Comparison of ENCODE assay signal across 8 cellular contexts in the genomic region with DNA sequence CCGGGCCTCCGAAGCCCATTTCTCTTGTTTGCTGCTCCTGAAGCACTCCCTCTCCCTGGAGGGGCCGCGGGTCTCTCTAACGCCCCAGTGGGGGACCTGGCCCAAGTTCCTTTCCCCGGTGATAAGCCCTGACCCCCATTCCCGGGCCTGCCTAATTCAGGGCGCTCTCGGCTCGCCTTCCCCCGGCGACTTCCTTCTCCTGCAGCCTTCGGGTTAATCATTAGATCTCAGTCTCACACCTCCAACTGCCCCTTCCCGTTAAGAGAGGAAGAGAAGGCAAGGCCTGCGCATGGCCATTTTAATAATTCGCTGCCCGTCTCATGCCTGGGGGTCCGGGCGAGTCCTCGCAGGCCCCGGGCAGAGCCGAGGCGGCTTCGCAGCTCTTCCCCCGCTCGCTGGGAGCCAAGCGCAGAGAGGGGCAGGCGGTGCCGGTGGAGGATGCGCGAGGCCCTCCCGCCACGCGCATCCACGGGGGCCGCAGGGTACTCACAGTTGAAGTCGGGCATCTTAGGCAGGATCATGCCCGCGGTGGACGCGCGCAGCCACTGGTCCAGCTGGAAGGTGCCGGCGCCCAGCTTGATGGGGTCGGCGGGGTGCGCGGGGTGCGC. TPM values are rescaled to one million over a fixed set of nuclear protein-coding genes. Genes with fewer than 3 reads are reported as not detected.
DNase-seq lines count a peak whose midpoint lies in the region; ATAC-seq, FAIRE-seq and TF ChIP-seq lines count a peak whose summit lies in the region.

No MANE protein-coding gene starts in this region.

- intact Hi-C loops in pancreas (cut with DNase I) (loop anchor here in 1 of 3 donors (10.0 kb wide), 1 partner anchor 126 kb away; a partner anchor contains a TSS), thyroid gland (cut with DNase I) (no loop called here)

- no peaks in the 10 kb centered on the region for H3K9me3 ChIP-seq in pancreas
- H3K9me3 ChIP-seq in thyroid gland, result no peaks in the 10 kb centered on the region

- H3K36me3 Mint-ChIP-seq in activated CD8-positive, alpha-beta T cell treated with anti-CD3 and anti-CD28 coated beads, Interleukin-2, amount 10 ng/mL, durations not matched to agents 7 days and 5 days (ENCODE audit: low read depth), result no peaks in the 10 kb centered on the region

- H3K27ac Mint-ChIP-seq in activated CD8-positive, alpha-beta T cell treated with anti-CD3 and anti-CD28 coated beads, Interleukin-2, amount 10 ng/mL, durations not matched to agents 7 days and 5 days, result no peak overlapping the region

- DNase-seq in NCI-H1417 (lab: John Stamatoyannopoulos, UW), result peak; percentile 30 to 84 (median 79)
- DNase-seq in NCI-H1417 treated with DMSO at 0.1 percent for 48 hours (lab: John Stamatoyannopoulos, UW), result no peak
- DNase-seq in activated CD8-positive, alpha-beta T cell treated with anti-CD3 and anti-CD28 coated beads, Interleukin-2, amount 10 ng/mL, durations not matched to agents 7 days and 5 days, result no peak
- DNase-seq in pancreas, result peak in 3 of 6 donors; percentile 55 to 82 (median 62)
- DNase-seq in H4 (ENCODE audit: low spot score), result no peak
- DNase-seq in GM19240 (ENCODE audit: insufficient read length, low spot score), result no peak
- no peak for DNase-seq in thyroid gland

- no peak for TF ChIP-seq POLR2A in thyroid gland (IDR thresholded peaks at IDR 0.05)

- H3K4me3 ChIP-seq in pancreas (peak overlapping the region; percentile 37 to 84 (median 64)), thyroid gland (replicated peaks in 1 of 3) (no peak overlapping the region)

- no peaks in the 10 kb centered on the region for H3K36me3 ChIP-seq in pancreas
- no peaks in the 10 kb centered on the region for H3K36me3 ChIP-seq in thyroid gland

- H3K27me3 ChIP-seq in pancreas (no peaks in the 10 kb centered on the region), thyroid gland (peaks cover 34% of the 10 kb centered on the region)

- H3K4me1 Mint-ChIP-seq in activated CD8-positive, alpha-beta T cell treated with anti-CD3 and anti-CD28 coated beads, Interleukin-2, amount 10 ng/mL, durations not matched to agents 7 days and 5 days (ENCODE audit: low read depth), result peaks cover 20% of the 10 kb centered on the region

- H3K4me3 Mint-ChIP-seq in activated CD8-positive, alpha-beta T cell treated with anti-CD3 and anti-CD28 coated beads, Interleukin-2, amount 10 ng/mL, durations not matched to agents 7 days and 5 days, result peak overlapping the region; percentile 18

- CTCF ChIA-PET in activated CD8-positive, alpha-beta T cell treated with anti-CD3 and anti-CD28 coated beads, Interleukin-2, amount 10 ng/mL, durations not matched to agents 7 days and 5 days (lab: Charles Lee), result no interaction called here

- TF ChIP-seq CTCF in pancreas (IDR thresholded peaks at IDR 0.05), result no peak
- no peak for TF ChIP-seq CTCF in thyroid gland (IDR thresholded peaks at IDR 0.05)

- H3K4me1 ChIP-seq in pancreas, result peaks cover 0 to 18% (median 0%) of the 10 kb centered on the region in 3 donors
- H3K4me1 ChIP-seq in thyroid gland, result peaks cover 12 to 36% of the 10 kb centered on the region in 2 donors

- peak; percentile 35 for ATAC-seq in HG02981 (IDR thresholded peaks at IDR 0.05; ENCODE audit: unreplicated experiment)
- ATAC-seq in activated CD8-positive, alpha-beta T cell treated with anti-CD3 and anti-CD28 coated beads, Interleukin-2, amount 10 ng/mL, durations not matched to agents 7 days and 5 days, result no peak
- ATAC-seq in pancreas, result peak in 3 of 4 donors; percentile 52 to 56 (median 55)

- FAIRE-seq in pancreas (lab: Jason Lieb, UNC), result no peak

- peaks cover 79% of the 10 kb centered on the region for H3K27me3 Mint-ChIP-seq in activated CD8-positive, alpha-beta T cell treated with anti-CD3 and anti-CD28 coated beads, Interleukin-2, amount 10 ng/mL, durations not matched to agents 7 days and 5 days (ENCODE audit: low read depth)

- POLR2A ChIA-PET in activated CD8-positive, alpha-beta T cell treated with anti-CD3 and anti-CD28 coated beads, Interleukin-2, amount 10 ng/mL, durations not matched to agents 7 days and 5 days (lab: Charles Lee), result no interaction called here

- peak overlapping the region; percentile 57 to 90 (median 68) for H3K27ac ChIP-seq in pancreas
- no peak overlapping the region for H3K27ac ChIP-seq in thyroid gland

- WGBS in pancreas, 2 donors, result 0 to 1% methylated on average over 42 to 49 of the region's 49 CpGs
- 3 to 4% methylated on average over 10 to 13 of the region's 49 CpGs for WGBS in thyroid gland, 2 donors

- no peaks in the 10 kb centered on the region for H3K9me3 Mint-ChIP-seq in activated CD8-positive, alpha-beta T cell treated with anti-CD3 and anti-CD28 coated beads, Interleukin-2, amount 10 ng/mL, durations not matched to agents 7 days and 5 days (ENCODE audit: insufficient read depth)

RNA-seq across cellular contexts. Expression of a gene that starts 1.2 kb away (rescaled TPM):
- total RNA-seq in activated CD8-positive, alpha-beta T cell treated with anti-CD3 and anti-CD28 coated beads, Interleukin-2, amount 10 ng/mL, durations not matched to agents 7 days and 5 days, result not detected
- total RNA-seq in pancreas (10 to 100 TPM; 15.6 to 33.8 (median 21.9) TPM), thyroid gland (not detected)
- polyA plus RNA-seq in pancreas, result 10 to 100 TPM; 21.0 to 47.3 TPM
- 0.21 and 0.29 TPM in 2 replicates for total RNA-seq in H4 (2014; rRNA removed; shearing (Covaris generic))

RNA-seq across cellular contexts. Expression of a gene that starts 59.8 kb away (rescaled TPM):
- 10 to 100 TPM; 28.1 to 28.8 TPM for total RNA-seq in activated CD8-positive, alpha-beta T cell treated with anti-CD3 and anti-CD28 coated beads, Interleukin-2, amount 10 ng/mL, durations not matched to agents 7 days and 5 days
- total RNA-seq in pancreas (10 to 100 TPM in 1 of 6 donors, 1 to 10 TPM in 5; 7.2 to 12.9 (median 8.7) TPM), thyroid gland (10 to 100 TPM; 11.2 to 25.7 (median 16.8) TPM)
- polyA plus RNA-seq in pancreas, result 10 to 100 TPM in 1 of 2 donors, 1 to 10 TPM in 1; 8.5 to 11.1 TPM
- total RNA-seq in H4 (2014; rRNA removed; shearing (Covaris generic)), result 6.9 and 7.1 TPM in 2 replicates

Comparison
In these comparisons a context has a peak if more than half of its experiments do, and no peak if none do; other contexts are left out.
1. DNase-seq: peak in NCI-H1417 (3 of 3); none in NCI-H1417 treated with DMSO at 0.1 percent for 48 hours (single experiment), activated CD8-positive, alpha-beta T cell treated with anti-CD3 and anti-CD28 coated beads, Interleukin-2, amount 10 ng/mL, durations not matched to agents 7 days and 5 days (single experiment), H4 (single experiment), GM19240 (single experiment) and thyroid gland (0 of 2).
2. H3K27ac ChIP-seq: peak in pancreas (4 of 4); none in thyroid gland (0 of 3).
3. H3K4me3 ChIP-seq: peak in pancreas (4 of 4); none in thyroid gland (0 of 3).
4. RNA of a gene that starts 1.2 kb away (total RNA-seq): 15.6 to 33.8 TPM in pancreas; 0.21 to 0.29 TPM in H4, not detected in activated CD8-positive, alpha-beta T cell treated with anti-CD3 and anti-CD28 coated beads, Interleukin-2, amount 10 ng/mL, durations not matched to agents 7 days and 5 days and not detected in thyroid gland; every median in the first group is over 10 times any median in the second.